In genomic region chr11:24748261-24748660, GRCh38 we compare ENCODE assay signal across 15 cellular contexts.
DNase-seq lines count a peak whose midpoint lies in the region; ATAC-seq and TF ChIP-seq lines count a peak whose summit lies in the region.
"Had no signal": no experiment of that assay in that cellular context is flagged by ENCODE, and none has a peak within 500 bp of the region (broad histone marks: within the 10 kb centered on the region; RNA-seq: fewer than 3 reads in every experiment).

No MANE protein-coding gene starts in this region.

- TF ChIP-seq CTCF in OCI-LY3 (IDR thresholded peaks at IDR 0.05; ENCODE audit: low read depth, low read length) (no peak), WTC11 (IDR thresholded peaks at IDR 0.05) (no peak)

- H3K9me3 Mint-ChIP-seq in WTC11, result peaks cover 23% of the 10 kb centered on the region

- H3K4me2 ChIP-seq in BLaER1, result peak overlapping the region; percentile 86
- no peak overlapping the region for H3K4me2 ChIP-seq in OCI-LY3 (ENCODE audit: low read length)

- H3K27me3 ChIP-seq in BLaER1 (no peaks in the 10 kb centered on the region), OCI-LY3 (ENCODE audit: low read depth, low read length) (no peaks in the 10 kb centered on the region)

- H3K4me1 ChIP-seq in BLaER1 (peaks cover 31% of the 10 kb centered on the region), OCI-LY3 (ENCODE audit: low read length) (no peaks in the 10 kb centered on the region)

- POLR2A ChIA-PET in WTC11 (lab: Charles Lee), result no interaction called here

- H3K9ac ChIP-seq in BLaER1, result peak overlapping the region; percentile 35; the same call in 1 of the 2 replicates
- no peak overlapping the region for H3K9ac ChIP-seq in OCI-LY3 (ENCODE audit: low read length)

- no peaks in the 10 kb centered on the region for H3K36me3 Mint-ChIP-seq in WTC11
- H3K36me3 Mint-ChIP-seq: T-cell had no signal

- H2AFZ ChIP-seq in OCI-LY3 (ENCODE audit: low read depth, low read length), result peak overlapping the region; percentile 70; the same call in 1 of the 2 replicates

- H3K4me3 ChIP-seq in BLaER1, result peak overlapping the region; percentile 41; the same call in 1 of the 2 replicates
- H3K4me3 ChIP-seq in OCI-LY3 (ENCODE audit: low read length), result no peak overlapping the region

- H3K27ac Mint-ChIP-seq in WTC11, result peak overlapping the region; percentile 31; the same call in 1 of the 2 replicates
- H3K27ac Mint-ChIP-seq: CD4-positive, alpha-beta T cell; HFFc6; T-cell had no signal

- H3K36me3 ChIP-seq in BLaER1, result no peaks in the 10 kb centered on the region
- H3K36me3 ChIP-seq in OCI-LY3 (replicated peaks; ENCODE audit: low read depth, low read length), result no peaks in the 10 kb centered on the region

- ATAC-seq in WTC11, result no peak
- no peak for ATAC-seq in stimulated activated naive CD8-positive, alpha-beta T cell treated with anti-CD3 and anti-CD28 coated beads, Interleukin-15, Interleukin-2, amounts not matched to agents 100 U/mL and 50 U/mL, for 24 hours
- ATAC-seq: T-cell had no signal

- peaks cover 21% of the 10 kb centered on the region for H3K4me1 Mint-ChIP-seq in WTC11
- H3K4me1 Mint-ChIP-seq: T-cell had no signal

- no peaks in the 10 kb centered on the region for H3K27me3 Mint-ChIP-seq in WTC11 (ENCODE audit: low read depth)
- H3K27me3 Mint-ChIP-seq: CD4-positive, alpha-beta T cell; T-cell had no signal

- H3K9me3 ChIP-seq in BLaER1 (no peaks in the 10 kb centered on the region), OCI-LY3 (ENCODE audit: insufficient read depth, low read length) (no peaks in the 10 kb centered on the region)

- H3K27ac ChIP-seq in BLaER1, result peak overlapping the region; percentile 85
- H3K27ac ChIP-seq in OCI-LY3 (ENCODE audit: low read length), result no peak overlapping the region

- H3K79me2 ChIP-seq in OCI-LY3 (ENCODE audit: low read length), result no peaks in the 10 kb centered on the region

- H4K20me1 ChIP-seq in BLaER1 (no peaks in the 10 kb centered on the region), OCI-LY3 (ENCODE audit: insufficient read depth, low read length) (no peaks in the 10 kb centered on the region)

- CTCF ChIA-PET in WTC11 (lab: Charles Lee), result no interaction called here

- DNase-seq in Kasumi-1 (lab: John Stamatoyannopoulos, UW), result peak; percentile 25 to 29
- no peak for DNase-seq in WTC11 (ENCODE audit: low spot score)
- no peak for DNase-seq in NCI-H146 (lab: John Stamatoyannopoulos, UW)
- no peak for DNase-seq in activated CD4-positive, alpha-beta T cell treated with anti-CD3 and anti-CD28 coated beads, Interleukin-2, amount 50 U/mL, for 4 hours
- no peak for DNase-seq in OCI-M2 (lab: John Stamatoyannopoulos, UW; ENCODE audit: unreplicated experiment)
- no peak for DNase-seq in stimulated activated naive CD8-positive, alpha-beta T cell treated with anti-CD3 and anti-CD28 coated beads, Interleukin-15, Interleukin-2, amounts not matched to agents 100 U/mL and 50 U/mL, for 24 hours
- DNase-seq: CD4-positive, alpha-beta T cell; HFFc6; NCI-H1417; NCI-H2227 treated with DMSO at 0.1 percent for 48 hours; NCI-H524 treated with DMSO at 0.1 percent for 48 hours; NK-92 treated with Interleukin-12 subunit alpha and Interleukin-12 subunit beta, amount 100 ng/mL, for 24 hours; T-cell had no signal

- no peak overlapping the region for H3K4me3 Mint-ChIP-seq in WTC11
- H3K4me3 Mint-ChIP-seq: CD4-positive, alpha-beta T cell; HFFc6; T-cell had no signal

TF ChIP-seq in WTC11, 78 proteins besides CTCF, POLR2A, EP300 and RAD21 (continues in another document):
- TF ChIP-seq FOXP1 (CRISPR knock-in tag; IDR thresholded peaks at IDR 0.05; ENCODE audit: borderline replicate concordance) (no peak), ZNF425 (CRISPR knock-in tag; conservative IDR thresholded peaks at IDR 0.05) (no peak), ZNF219 (CRISPR knock-in tag; IDR thresholded peaks at IDR 0.05; ENCODE audit: borderline replicate concordance) (no peak), GRHL2 (CRISPR knock-in tag; IDR thresholded peaks at IDR 0.05; ENCODE audit: insufficient replicate concordance, severe bottlenecking) (no peak), SOX15 (CRISPR knock-in tag; IDR thresholded peaks at IDR 0.05) (no peak), PRDM15 (CRISPR knock-in tag; IDR thresholded peaks at IDR 0.05) (no peak), MXD4 (CRISPR knock-in tag; IDR thresholded peaks at IDR 0.05; ENCODE audit: borderline replicate concordance) (no peak), STAT6 (CRISPR knock-in tag; conservative IDR thresholded peaks at IDR 0.05; ENCODE audit: low read depth) (no peak)
- TF ChIP-seq, protein P1, sequence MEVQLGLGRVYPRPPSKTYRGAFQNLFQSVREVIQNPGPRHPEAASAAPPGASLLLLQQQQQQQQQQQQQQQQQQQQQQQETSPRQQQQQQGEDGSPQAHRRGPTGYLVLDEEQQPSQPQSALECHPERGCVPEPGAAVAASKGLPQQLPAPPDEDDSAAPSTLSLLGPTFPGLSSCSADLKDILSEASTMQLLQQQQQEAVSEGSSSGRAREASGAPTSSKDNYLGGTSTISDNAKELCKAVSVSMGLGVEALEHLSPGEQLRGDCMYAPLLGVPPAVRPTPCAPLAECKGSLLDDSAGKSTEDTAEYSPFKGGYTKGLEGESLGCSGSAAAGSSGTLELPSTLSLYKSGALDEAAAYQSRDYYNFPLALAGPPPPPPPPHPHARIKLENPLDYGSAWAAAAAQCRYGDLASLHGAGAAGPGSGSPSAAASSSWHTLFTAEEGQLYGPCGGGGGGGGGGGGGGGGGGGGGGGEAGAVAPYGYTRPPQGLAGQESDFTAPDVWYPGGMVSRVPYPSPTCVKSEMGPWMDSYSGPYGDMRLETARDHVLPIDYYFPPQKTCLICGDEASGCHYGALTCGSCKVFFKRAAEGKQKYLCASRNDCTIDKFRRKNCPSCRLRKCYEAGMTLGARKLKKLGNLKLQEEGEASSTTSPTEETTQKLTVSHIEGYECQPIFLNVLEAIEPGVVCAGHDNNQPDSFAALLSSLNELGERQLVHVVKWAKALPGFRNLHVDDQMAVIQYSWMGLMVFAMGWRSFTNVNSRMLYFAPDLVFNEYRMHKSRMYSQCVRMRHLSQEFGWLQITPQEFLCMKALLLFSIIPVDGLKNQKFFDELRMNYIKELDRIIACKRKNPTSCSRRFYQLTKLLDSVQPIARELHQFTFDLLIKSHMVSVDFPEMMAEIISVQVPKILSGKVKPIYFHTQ (CRISPR knock-in tag; IDR thresholded peaks at IDR 0.05), result no peak

Comparison
In these comparisons a context has a peak if more than half of its experiments do, and no peak if none do; other contexts are left out.
1. DNase-seq: peak in Kasumi-1 (2 of 2); none in WTC11 (single experiment), NCI-H146 (single experiment), activated CD4-positive, alpha-beta T cell treated with anti-CD3 and anti-CD28 coated beads, Interleukin-2, amount 50 U/mL, for 4 hours (0 of 2), OCI-M2 (single experiment) and stimulated activated naive CD8-positive, alpha-beta T cell treated with anti-CD3 and anti-CD28 coated beads, Interleukin-15, Interleukin-2, amounts not matched to agents 100 U/mL and 50 U/mL, for 24 hours (single experiment).